Comparison of ENCODE assay signal across 10 cellular contexts in genomic region chr1:31102501-31102950, GRCh38. TPM values are rescaled to one million over a fixed set of nuclear protein-coding genes. Genes with fewer than 3 reads are reported as not detected.
A peak's percentile ranks its signal among the peaks of the same experiment; 100 is the strongest.
DNase-seq lines count a peak whose midpoint lies in the region; ATAC-seq and TF ChIP-seq lines count a peak whose summit lies in the region.
"Had no signal": no experiment of that assay in that cellular context is flagged by ENCODE, and none has a peak within 500 bp of the region (broad histone marks: within the 10 kb centered on the region; RNA-seq: fewer than 3 reads in every experiment).

No MANE protein-coding gene starts in this region.

- no peak overlapping the region for H3K4me3 Mint-ChIP-seq in mesothelial cell of epicardium
- H3K4me3 Mint-ChIP-seq: activated naive CD8-positive, alpha-beta T cell treated with anti-CD3 and anti-CD28 coated beads for 36 hours had no signal

- H3K27ac Mint-ChIP-seq in mesothelial cell of epicardium = no peak overlapping the region
- H3K27ac Mint-ChIP-seq: activated naive CD8-positive, alpha-beta T cell treated with anti-CD3 and anti-CD28 coated beads for 36 hours had no signal

- DNase-seq in GM03348 (ENCODE audit: low spot score) (peak; percentile 50), SJCRH30 (peak; percentile 52 to 82), fibroblast of villous mesenchyme (ENCODE audit: low read depth) (peak; percentile 98), sigmoid colon (peak; percentile 69), mesothelial cell of epicardium (ENCODE audit: low spot score in 2 of 2, unreplicated experiment in 2 of 2) (no peak)
- no peak for DNase-seq in activated effector memory CD4-positive, alpha-beta T cell treated with Interleukin-2 at 50 U/mL for 16 hours
- DNase-seq: activated naive CD8-positive, alpha-beta T cell treated with anti-CD3 and anti-CD28 coated beads for 36 hours; substantia nigra had no signal

- H3K27ac ChIP-seq in SJCRH30 (no peak overlapping the region), sigmoid colon (no peak overlapping the region)

- H3K36me3 ChIP-seq in SJCRH30 = no peaks in the 10 kb centered on the region
- H3K36me3 ChIP-seq in sigmoid colon = no peaks in the 10 kb centered on the region

- TF ChIP-seq EP300 in sigmoid colon (IDR thresholded peaks at IDR 0.05) = no peak

- no peaks in the 10 kb centered on the region for H3K27me3 Mint-ChIP-seq in mesothelial cell of epicardium (ENCODE audit: low read depth)
- H3K27me3 Mint-ChIP-seq: activated naive CD8-positive, alpha-beta T cell treated with anti-CD3 and anti-CD28 coated beads for 36 hours had no signal

- H3K4me1 ChIP-seq in SJCRH30 (peaks cover 19% of the 10 kb centered on the region), sigmoid colon (no peaks in the 10 kb centered on the region)

- intact Hi-C loops in sigmoid colon (cut with DNase I) = no loop called here

- no peaks in the 10 kb centered on the region for H3K27me3 ChIP-seq in SJCRH30
- no peaks in the 10 kb centered on the region for H3K27me3 ChIP-seq in sigmoid colon

- H3K4me1 Mint-ChIP-seq in mesothelial cell of epicardium = peaks cover 7% of the 10 kb centered on the region
- H3K4me1 Mint-ChIP-seq: activated naive CD8-positive, alpha-beta T cell treated with anti-CD3 and anti-CD28 coated beads for 36 hours had no signal

- H3K9me3 Mint-ChIP-seq in mesothelial cell of epicardium = no peaks in the 10 kb centered on the region
- H3K9me3 Mint-ChIP-seq: activated naive CD8-positive, alpha-beta T cell treated with anti-CD3 and anti-CD28 coated beads for 36 hours had no signal

- ATAC-seq in HG02938 (IDR thresholded peaks at IDR 0.05; ENCODE audit: unreplicated experiment) (no peak), GM21526 (IDR thresholded peaks at IDR 0.05; ENCODE audit: low FRiP score, unreplicated experiment) (no peak)

- 17 to 57% methylated on average over 5 of the region's 5 CpGs for WGBS in sigmoid colon, 2 donors

- no peaks in the 10 kb centered on the region for H3K36me3 Mint-ChIP-seq in mesothelial cell of epicardium
- H3K36me3 Mint-ChIP-seq: activated naive CD8-positive, alpha-beta T cell treated with anti-CD3 and anti-CD28 coated beads for 36 hours had no signal

- TF ChIP-seq CTCF in fibroblast of villous mesenchyme (IDR thresholded peaks at IDR 0.05; ENCODE audit: insufficient read depth, low read depth, low read length) (no peak), sigmoid colon (IDR thresholded peaks at IDR 0.05) (no peak), mesothelial cell of epicardium (IDR thresholded peaks at IDR 0.05; ENCODE audit: unreplicated experiment) (no peak)

- H3K9me3 ChIP-seq in SJCRH30 (replicated peaks) (no peaks in the 10 kb centered on the region), sigmoid colon (no peaks in the 10 kb centered on the region)

- H3K4me3 ChIP-seq in SJCRH30 = no peak overlapping the region
- H3K4me3 ChIP-seq in fibroblast of villous mesenchyme (ENCODE audit: low read depth, low read length) = no peak overlapping the region
- H3K4me3 ChIP-seq in sigmoid colon = no peak overlapping the region

- TF ChIP-seq POLR2A in sigmoid colon (IDR thresholded peaks at IDR 0.05) = no peak

RNA-seq across cellular contexts. Expression of gene PUM1, which starts 37.0 kb away (rescaled TPM):
- 99.1 and 99.7 TPM in 2 replicates for total RNA-seq in SJCRH30 (2014; rRNA removed; shearing (Covaris generic))
- total RNA-seq in fibroblast of villous mesenchyme = 67.6 and 81.6 TPM in 2 replicates
- 10 to 100 TPM; 66.4 to 89.5 (median 70.4) TPM for total RNA-seq in sigmoid colon
- 10 to 100 TPM; 16.9 to 41.3 (median 17.4) TPM for polyA plus RNA-seq in sigmoid colon
- 244 to 253 TPM (median 250 TPM) in 3 replicates for total RNA-seq in mesothelial cell of epicardium

Comparison
In these comparisons a context has a peak if more than half of its experiments do, and no peak if none do; other contexts are left out.
1. DNase-seq: peak in GM03348 (single experiment), SJCRH30 (2 of 2), fibroblast of villous mesenchyme (single experiment) and sigmoid colon (single experiment); none in mesothelial cell of epicardium (0 of 2) and activated effector memory CD4-positive, alpha-beta T cell treated with Interleukin-2 at 50 U/mL for 16 hours (single experiment).